8 cellular contexts compared by ENCODE assay signal in genomic region chr2:186575302-186575701, GRCh38. TPM values are rescaled to one million over a fixed set of nuclear protein-coding genes. Genes with fewer than 3 reads are reported as not detected.
DNase-seq lines count a peak whose midpoint lies in the region; ATAC-seq and TF ChIP-seq lines count a peak whose summit lies in the region.

No MANE protein-coding gene starts in this region.

- H3K4me2 ChIP-seq in skeletal muscle satellite cell (ENCODE audit: low read length) = peak overlapping the region; percentile 39

- no peaks in the 10 kb centered on the region for H3K36me3 ChIP-seq in SK-N-MC (ENCODE audit: insufficient read depth, low read length)
- H3K36me3 ChIP-seq in skeletal muscle satellite cell (ENCODE audit: insufficient read depth, low read length) = no peaks in the 10 kb centered on the region

- no peak overlapping the region for H3K4me3 ChIP-seq in SK-N-MC
- no peak overlapping the region for H3K4me3 ChIP-seq in skeletal muscle satellite cell (ENCODE audit: low read length)

- no peaks in the 10 kb centered on the region for H3K9me3 ChIP-seq in SK-N-MC (ENCODE audit: low read depth, low read length)
- H3K9me3 ChIP-seq in skeletal muscle satellite cell (replicated peaks; ENCODE audit: low read length) = no peaks in the 10 kb centered on the region

- no peak overlapping the region for H3K4me3 Mint-ChIP-seq in activated CD4-positive, alpha-beta T cell treated with anti-CD3 and anti-CD28 coated beads, Interleukin-2, amount 10 ng/mL, durations not matched to agents 7 days and 5 days

- H3K27me3 ChIP-seq in foreskin keratinocyte (no peaks in the 10 kb centered on the region), skeletal muscle satellite cell (ENCODE audit: control insufficient read depth, insufficient read depth, low read length) (no peaks in the 10 kb centered on the region)

- H3K27ac ChIP-seq in SK-N-MC = peak overlapping the region; percentile 30; the same call in 1 of the 2 replicates
- peak overlapping the region; percentile 53 for H3K27ac ChIP-seq in foreskin keratinocyte

- H3K9me3 Mint-ChIP-seq in activated CD4-positive, alpha-beta T cell treated with anti-CD3 and anti-CD28 coated beads, Interleukin-2, amount 10 ng/mL, durations not matched to agents 7 days and 5 days = no peaks in the 10 kb centered on the region

- peaks cover 5% of the 10 kb centered on the region for H3K27me3 Mint-ChIP-seq in activated CD4-positive, alpha-beta T cell treated with anti-CD3 and anti-CD28 coated beads, Interleukin-2, amount 10 ng/mL, durations not matched to agents 7 days and 5 days

- H3K9ac ChIP-seq in SK-N-MC (ENCODE audit: insufficient read length) = no peak overlapping the region
- H3K9ac ChIP-seq in skeletal muscle satellite cell (ENCODE audit: low read depth, low read length) = peak overlapping the region; percentile 10

- no peak overlapping the region for H3K27ac Mint-ChIP-seq in activated CD4-positive, alpha-beta T cell treated with anti-CD3 and anti-CD28 coated beads, Interleukin-2, amount 10 ng/mL, durations not matched to agents 7 days and 5 days

- no peaks in the 10 kb centered on the region for H3K4me1 Mint-ChIP-seq in activated CD4-positive, alpha-beta T cell treated with anti-CD3 and anti-CD28 coated beads, Interleukin-2, amount 10 ng/mL, durations not matched to agents 7 days and 5 days

- POLR2A ChIA-PET in activated CD4-positive, alpha-beta T cell treated with anti-CD3 and anti-CD28 coated beads, Interleukin-2, amount 10 ng/mL, durations not matched to agents 7 days and 5 days (lab: Charles Lee) = no interaction called here

- H3K36me3 Mint-ChIP-seq in activated CD4-positive, alpha-beta T cell treated with anti-CD3 and anti-CD28 coated beads, Interleukin-2, amount 10 ng/mL, durations not matched to agents 7 days and 5 days (ENCODE audit: low read depth) = no peaks in the 10 kb centered on the region

- TF ChIP-seq CTCF in foreskin keratinocyte (conservative IDR thresholded peaks at IDR 0.05) = no peak

- ATAC-seq in GM18502 (IDR thresholded peaks at IDR 0.05; ENCODE audit: poor library complexity, unreplicated experiment) = peak; percentile 70
- ATAC-seq in HG03196 (IDR thresholded peaks at IDR 0.05; ENCODE audit: unreplicated experiment) = peak; percentile 84
- ATAC-seq in foreskin keratinocyte = peak; percentile 93

- CTCF ChIA-PET in activated CD4-positive, alpha-beta T cell treated with anti-CD3 and anti-CD28 coated beads, Interleukin-2, amount 10 ng/mL, durations not matched to agents 7 days and 5 days (lab: Charles Lee) = no interaction called here

- H3K4me1 ChIP-seq in foreskin keratinocyte = peaks cover 31% of the 10 kb centered on the region
- peaks cover 34% of the 10 kb centered on the region for H3K4me1 ChIP-seq in skeletal muscle satellite cell (ENCODE audit: control insufficient read depth, insufficient read depth, low read length)

- DNase-seq in SK-N-MC (ENCODE audit: low read depth, low spot score) (peak; percentile 47), foreskin keratinocyte (peak; percentile 95 to 98), NCI-H2081 treated with DMSO at 0.1 percent for 48 hours (lab: John Stamatoyannopoulos, UW) (no peak)
- no peak for DNase-seq in stimulated activated CD4-positive, alpha-beta T cell treated with anti-CD3 and anti-CD28 coated beads, Interleukin-4, amount 100 ng/mL, for 1 hour
- no peak for DNase-seq in activated CD4-positive, alpha-beta T cell treated with anti-CD3 and anti-CD28 coated beads, Interleukin-2, amount 10 ng/mL, durations not matched to agents 7 days and 5 days

RNA-seq across cellular contexts. Expression of gene ITGAV, which starts 14.6 kb away (rescaled TPM):
- total RNA-seq in foreskin keratinocyte = 63.5 and 83.7 TPM in 2 replicates
- polyA plus RNA-seq in foreskin keratinocyte = 11.6 and 13.2 TPM in 2 replicates
- 81.9 and 122 TPM in 2 replicates for total RNA-seq in skeletal muscle satellite cell (2012; rRNA removed)
- 1 to 10 TPM; 6.5 to 7.0 TPM for total RNA-seq in activated CD4-positive, alpha-beta T cell treated with anti-CD3 and anti-CD28 coated beads, Interleukin-2, amount 10 ng/mL, durations not matched to agents 7 days and 5 days

Comparison
In these comparisons a context has a peak if more than half of its experiments do, and no peak if none do; other contexts are left out.
1. DNase-seq: peak in SK-N-MC (single experiment) and foreskin keratinocyte (2 of 2); none in NCI-H2081 treated with DMSO at 0.1 percent for 48 hours (single experiment), stimulated activated CD4-positive, alpha-beta T cell treated with anti-CD3 and anti-CD28 coated beads, Interleukin-4, amount 100 ng/mL, for 1 hour (single experiment) and activated CD4-positive, alpha-beta T cell treated with anti-CD3 and anti-CD28 coated beads, Interleukin-2, amount 10 ng/mL, durations not matched to agents 7 days and 5 days (single experiment).
2. Peak in every context shown above with its lines, with median percentiles within 50 percentile points of each other: ATAC-seq.